8 cellular contexts compared by ENCODE assay signal in genomic region chr9:97412628-97413382, GRCh38. TPM values are rescaled to one million over a fixed set of nuclear protein-coding genes. Genes with fewer than 3 reads are reported as not detected.
DNase-seq lines count a peak whose midpoint lies in the region; ATAC-seq, FAIRE-seq and TF ChIP-seq lines count a peak whose summit lies in the region.

No MANE protein-coding gene starts in this region.

- H3K4me2 ChIP-seq in MM.1S (ENCODE audit: low read depth, low read length) = peak overlapping the region; percentile 63
- H3K4me2 ChIP-seq in GM12878 (ENCODE audit: control insufficient read depth, insufficient read depth) = peak overlapping the region; percentile 53

- CTCF ChIA-PET in CD8-positive, alpha-beta T cell (lab: Charles Lee) = interaction anchor here (0.6 to 6.2 kb wide), 9 partner anchors 11 to 558 kb away, joined by 3 to 40 read pairs (median 3); partner anchors contain the start of genes TSTD2 and ZNF782
- CTCF ChIA-PET in GM12878 (lab: Yijun Ruan, JAX) = interaction anchor here (0.6 to 16.4 kb wide), 18 partner anchors 10 to 1019 kb away, joined by 3 to 157 read pairs (median 4); partner anchors contain the start of genes TMOD1 and ZNF782

- no peaks in the 10 kb centered on the region for H3K36me3 Mint-ChIP-seq in CD8-positive, alpha-beta T cell

- POLR2A ChIA-PET in CD8-positive, alpha-beta T cell (lab: Charles Lee) = interaction anchor here (0.6 to 1.6 kb wide), 4 partner anchors 15 to 1506 kb away, joined by 3 to 4 read pairs (median 4); no protein-coding TSS in a partner anchor
- POLR2A ChIA-PET in GM12878 (lab: Charles Lee) = interaction anchor here (0.6 to 1.6 kb wide), 8 partner anchors 25 to 506 kb away, joined by 3 to 6 read pairs (median 4); partner anchors contain the start of genes NCBP1, TMOD1 and TSTD2

- peaks cover 13% of the 10 kb centered on the region for H3K4me1 ChIP-seq in CD8-positive, alpha-beta T cell (ENCODE audit: insufficient read depth, low read length)
- H3K4me1 ChIP-seq in MM.1S (ENCODE audit: low read length) (no peaks in the 10 kb centered on the region), GM12878 (ENCODE audit: control insufficient read depth, insufficient read depth, low read length) (peaks cover 3% of the 10 kb centered on the region; the same call in 1 of the 2 replicates), spleen (peaks cover 10 to 60% (median 22%) of the 10 kb centered on the region in 6 donors)

- in situ Hi-C loops in GM12878 (cut with MboI) = loop anchor here (5.0 kb wide), 2 partner anchors 49 to 204 kb away; no protein-coding TSS in a partner anchor

- TF ChIP-seq POLR2A in GM12878 (IDR thresholded peaks at IDR 0.05; ENCODE audit: low read depth, low read length) (no peak), spleen (IDR thresholded peaks at IDR 0.05) (no peak)

- H3K4me3 ChIP-seq in CD8-positive, alpha-beta T cell (ENCODE audit: low read depth, low read length) = peak overlapping the region; percentile 62
- H3K4me3 ChIP-seq in MM.1S (ENCODE audit: low read length) (peak overlapping the region; percentile 79), GM12878 (peak overlapping the region; percentile 86), spleen (peak overlapping the region; percentile 77 to 98 (median 95))

- H3K9me3 ChIP-seq in CD8-positive, alpha-beta T cell (ENCODE audit: low read length) = no peaks in the 10 kb centered on the region
- H3K9me3 ChIP-seq in MM.1S (replicated peaks; ENCODE audit: insufficient read depth, low read length) (no peaks in the 10 kb centered on the region), GM12878 (replicated peaks; ENCODE audit: control insufficient read depth, insufficient read depth, low read length) (no peaks in the 10 kb centered on the region), spleen (no peaks in the 10 kb centered on the region)

- SMC1A ChIA-PET in GM12878 (lab: Charles Lee; ENCODE audit: uncharacterized antibody, unreplicated experiment) = interaction anchor here (0.7 to 5.3 kb wide), 19 partner anchors 8 to 558 kb away, joined by 3 to 31 read pairs (median 4); partner anchors contain the start of genes TSTD2 and ZNF782

- peak overlapping the region; percentile 73 for H3K27ac Mint-ChIP-seq in CD8-positive, alpha-beta T cell

- no peak for TF ChIP-seq RAD21 in GM12878 (IDR thresholded peaks at IDR 0.05; ENCODE audit: insufficient read depth, low read depth, low read length)

- peaks cover 18% of the 10 kb centered on the region for H3F3A ChIP-seq in MM.1S (ENCODE audit: insufficient read depth, low read length)

- no peak for TF ChIP-seq EP300 in GM12878 (IDR thresholded peaks at IDR 0.05; ENCODE audit: borderline replicate concordance in 1 of 2, control insufficient read depth in 1 of 2, low read depth in 2 of 2, low read length in 2 of 2)

- peak overlapping the region; percentile 86 for H3K4me3 Mint-ChIP-seq in CD8-positive, alpha-beta T cell

- H3K9ac ChIP-seq in MM.1S (ENCODE audit: low read length) = peak overlapping the region; percentile 63; the same call in 1 of the 2 replicates
- H3K9ac ChIP-seq in GM12878 (ENCODE audit: control insufficient read depth, insufficient read depth, low read length) = peak overlapping the region; percentile 81

- no peak for FAIRE-seq in GM12878 (lab: Jason Lieb, UNC)

- peak in 1 of 7 experiments; percentile 3 for DNase-seq in CD8-positive, alpha-beta T cell
- DNase-seq in MM.1S (no peak), GM12878 (ENCODE audit: low read depth, low spot score) (no peak), iPS-NIHi7 (ENCODE audit: extremely low spot score) (peak; percentile 33), spleen (no peak), NCI-H187 (lab: John Stamatoyannopoulos, UW) (no peak), COLO829 (ENCODE audit: low spot score) (no peak)

- no peaks in the 10 kb centered on the region for H3K9me3 Mint-ChIP-seq in CD8-positive, alpha-beta T cell

- BruUV-seq in GM12878 (replicated peaks; lab: Mats Ljungman, UMichigan) = TSS peak; percentile 52

- peak overlapping the region; percentile 87 for H2AFZ ChIP-seq in MM.1S (ENCODE audit: low read length)
- H2AFZ ChIP-seq in GM12878 (ENCODE audit: control insufficient read depth, low read depth, low read length) = peak overlapping the region; percentile 81

- 3% methylated on average over 16 of the region's 16 CpGs for WGBS in GM12878 (ENCODE audit: insufficient coverage, insufficient replicate concordance, low lambda C conversion rate, missing lambda C conversion rate)
- WGBS in spleen, 5 donors = 6 to 9% (median 8%) methylated on average over 9 to 16 of the region's 16 CpGs

- peaks cover 8% of the 10 kb centered on the region for H3K27me3 Mint-ChIP-seq in CD8-positive, alpha-beta T cell (ENCODE audit: low read depth)

- H3K79me2 ChIP-seq in MM.1S (ENCODE audit: low read length) (no peaks in the 10 kb centered on the region), GM12878 (ENCODE audit: control insufficient read depth, insufficient read depth, low read length) (peaks cover 14% of the 10 kb centered on the region)

- RAD21 ChIA-PET in GM12878 (lab: Charles Lee; ENCODE audit: unreplicated experiment) = interaction anchor here (0.7 to 3.1 kb wide), 12 partner anchors 9 to 226 kb away, joined by 3 to 21 read pairs (median 4); partner anchors contain the start of gene TMOD1

- no peaks in the 10 kb centered on the region for H3K27me3 ChIP-seq in CD8-positive, alpha-beta T cell (ENCODE audit: insufficient read depth, low read length)
- no peaks in the 10 kb centered on the region for H3K27me3 ChIP-seq in MM.1S (replicated peaks; ENCODE audit: insufficient read depth, low read length)
- H3K27me3 ChIP-seq in GM12878 (replicated peaks in 1 of 2; ENCODE audit: control insufficient read depth in 2 of 2, insufficient read depth in 2 of 2, low read length in 1 of 2) = no peaks in the 10 kb centered on the region; a peak in 1 of 4 replicates
- H3K27me3 ChIP-seq in spleen (replicated peaks in 1 of 7) = no peaks in the 10 kb centered on the region

- peak overlapping the region; percentile 56 for H3K27ac ChIP-seq in CD8-positive, alpha-beta T cell (ENCODE audit: low read depth, low read length)
- H3K27ac ChIP-seq in MM.1S (ENCODE audit: low read length) = peak overlapping the region; percentile 9; the same call in 1 of the 2 replicates
- H3K27ac ChIP-seq in GM12878 (ENCODE audit: control insufficient read depth, insufficient read depth) = peak overlapping the region; percentile 23
- H3K27ac ChIP-seq in spleen = peak overlapping the region; percentile 75 to 97 (median 92)

- H3K36me3 ChIP-seq in CD8-positive, alpha-beta T cell (ENCODE audit: insufficient read depth, low read length) = no peaks in the 10 kb centered on the region
- H3K36me3 ChIP-seq in MM.1S (replicated peaks; ENCODE audit: insufficient read depth, low read length) (no peaks in the 10 kb centered on the region), GM12878 (ENCODE audit: control insufficient read depth in 2 of 2, insufficient read depth in 2 of 2, low read length in 1 of 2) (no peaks in the 10 kb centered on the region), spleen (no peaks in the 10 kb centered on the region)

- intact Hi-C loops in CD8-positive, alpha-beta T cell (cut with DNase I, micrococcal nuclease) = loop anchor here (1.0 to 10.0 kb wide), 12 partner anchors 176 to 1809 kb away; partner anchors contain the start of genes ZNF510 (in 2 of the 2), ALG2 (in 1 of the 2), ERCC6L2 (in 1 of the 2) and NCBP1 (in 1 of the 2)
- intact Hi-C loops in GM12878 (cut with micrococcal nuclease; ENCODE audit: unreplicated experiment) (loop anchor here (2.0 to 5.0 kb wide), 2 partner anchors 89 to 186 kb away; partner anchors contain the start of gene TMOD1), spleen (cut with DNase I; ENCODE audit: low total_unique reads) (no loop called here)

- TF ChIP-seq CTCF in CD8-positive, alpha-beta T cell (IDR thresholded peaks at IDR 0.05) = no peak
- TF ChIP-seq CTCF in MM.1S (IDR thresholded peaks at IDR 0.05; ENCODE audit: low read length) (no peak), GM12878 (IDR thresholded peaks at IDR 0.05 in 2 of 3, conservative IDR thresholded peaks at IDR 0.05 in 1 of 3; ENCODE audit: control insufficient read depth in 2 of 3, extremely low read depth in 1 of 3, insufficient read depth in 1 of 3, low read depth in 3 of 3, low read length in 3 of 3) (no peak), spleen (IDR thresholded peaks at IDR 0.05 in 8 of 11, conservative IDR thresholded peaks at IDR 0.05 in 3 of 11) (no peak)

- H4K20me1 ChIP-seq in MM.1S (ENCODE audit: insufficient read depth, low read length) (no peaks in the 10 kb centered on the region), GM12878 (ENCODE audit: control insufficient read depth, insufficient read depth) (no peaks in the 10 kb centered on the region; the same call in 1 of the 2 replicates)

- ATAC-seq in CD8-positive, alpha-beta T cell = no peak
- ATAC-seq in GM21390 (IDR thresholded peaks at IDR 0.05; ENCODE audit: unreplicated experiment) (peak; percentile 22), GM12878 (peak; percentile 54)

- H3K4me1 Mint-ChIP-seq in CD8-positive, alpha-beta T cell (ENCODE audit: low read depth) = peaks cover 30% of the 10 kb centered on the region

- H3K9me2 ChIP-seq in MM.1S (replicated peaks; ENCODE audit: insufficient read depth, low read length) = no peaks in the 10 kb centered on the region

RNA-seq across cellular contexts. Expression of gene TDRD7, which starts 0.9 kb away (rescaled TPM):
- 1 to 10 TPM; 3.5 to 4.5 TPM for total RNA-seq in CD8-positive, alpha-beta T cell
- 44.4 and 45.0 TPM in 2 replicates for total RNA-seq in GM12878 (2013; cell fraction: nucleolus; rRNA removed)
- total RNA-seq in GM12878 (2014; rRNA removed) (16.2 and 18.6 TPM in 2 replicates), GM12878 (2014; rRNA removed; fragmentation: Illumina TruSeq; extraction: Trizol) (21.5 and 22.2 TPM in 2 replicates), GM12878 (2021) (16.2 and 17.9 TPM in 2 replicates), spleen (10 to 100 TPM; 12.0 to 18.7 (median 15.6) TPM)
- polyA plus RNA-seq in GM12878 (2011; ENCODE audit: low read depth) = 6.9 TPM
- polyA plus RNA-seq in GM12878 (2011; rRNA removed) (26.4 and 36.3 TPM in 2 replicates), GM12878 (2014; fragmentation: Illumina TruSeq; extraction: Trizol) (20.4 and 26.2 TPM in 2 replicates), GM12878 (2014; fragmentation: Nextera tagmentation; extraction: Ambion mirVana) (1 to 10 TPM; 5.7 to 8.3 TPM), GM12878 (2014; rRNA removed) (13.0 and 16.2 TPM in 2 replicates), GM12878 (2016; fragmentation: Nextera tagmentation; extraction: Ambion mirVana) (10 to 100 TPM; 14.9 to 16.1 TPM), spleen (1 to 10 TPM; 6.4 to 9.5 (median 7.4) TPM)
- polyA plus RNA-seq in GM12878 (2011; cell fraction: cytosol; rRNA removed) = 12.2 and 13.4 TPM in 2 replicates
- polyA plus RNA-seq in GM12878 (2011; cell fraction: nucleus; rRNA removed) = 22.2 and 22.6 TPM in 2 replicates
- polyA plus RNA-seq in GM12878 (2012) = 7.7 and 10.2 TPM in 2 replicates
- polyA minus RNA-seq in GM12878 (2011; rRNA and poly(A)+ RNA removed) = 23.5 and 27.9 TPM in 2 replicates
- 6.8 and 10.0 TPM in 2 replicates for polyA minus RNA-seq in GM12878 (2011; cell fraction: cytosol; rRNA and poly(A)+ RNA removed)
- 11.4 and 18.4 TPM in 2 replicates for polyA minus RNA-seq in GM12878 (2011; cell fraction: nucleus; rRNA and poly(A)+ RNA removed)

Comparison
In these comparisons a context has a peak if more than half of its experiments do, and no peak if none do; other contexts are left out.
1. H3K27ac ChIP-seq: peak in every context shown above with its lines; median percentile 92 in spleen; 56 in CD8-positive, alpha-beta T cell; 23 in GM12878; 9 in MM.1S.